In the genomic region with DNA sequence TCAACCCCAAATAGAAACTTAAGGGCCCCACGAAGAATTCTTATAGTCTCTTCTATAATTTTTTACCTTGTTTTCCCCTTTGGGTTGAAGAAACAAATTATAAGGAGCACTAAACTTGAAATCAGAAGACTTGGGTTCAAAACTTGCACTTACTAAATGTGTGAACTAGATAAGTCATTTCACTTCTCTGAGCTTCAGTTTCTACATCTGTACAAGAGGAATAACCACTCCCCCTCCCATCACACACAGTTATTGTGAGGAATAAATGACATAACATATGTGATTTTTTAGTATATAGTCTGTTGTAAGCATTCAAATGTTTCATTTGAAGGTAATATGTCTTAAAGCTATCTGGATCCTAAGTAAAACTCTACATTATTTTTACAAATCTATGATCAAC, we compare ENCODE assay signal across 24 cellular contexts.
"Had no signal": no experiment of that assay in that cellular context is flagged by ENCODE, and none has a peak within 500 bp of the region (broad histone marks: within the 10 kb centered on the region; RNA-seq: fewer than 3 reads in every experiment).

No MANE protein-coding gene starts in this region.

- ATAC-seq: K562, T-cell had no signal

- H3K27me3 Mint-ChIP-seq: activated CD4-positive, alpha-beta T cell treated with anti-CD3 and anti-CD28 coated beads, Interleukin-2, amount 10 ng/mL, durations not matched to agents 24 days and 14 days; activated naive CD8-positive, alpha-beta T cell; T-cell had no signal

- H3K4me3 Mint-ChIP-seq: activated CD4-positive, alpha-beta T cell treated with anti-CD3 and anti-CD28 coated beads, Interleukin-2, amount 10 ng/mL, durations not matched to agents 24 days and 14 days; activated naive CD8-positive, alpha-beta T cell; activated T-helper 1 cell treated with anti-CD3 and anti-CD28 coated beads, Interleukin-12 subunit alpha, Interleukin-12 subunit beta, Interleukin-2, Interleukin-4 antibody, amounts not matched to agents 30 ng/mL and 10 ng/mL and 1 ng/mL, durations not matched to agents 14 hours and 24 hours and 36 hours; T-cell had no signal

- H3K9me3 Mint-ChIP-seq: T-cell had no signal

- H3K9me3 ChIP-seq: adrenal gland had no signal

- H3K36me3 ChIP-seq: adrenal gland had no signal

- H3K27ac Mint-ChIP-seq: activated CD4-positive, alpha-beta T cell treated with anti-CD3 and anti-CD28 coated beads, Interleukin-2, amount 10 ng/mL, durations not matched to agents 24 days and 14 days; activated naive CD8-positive, alpha-beta T cell; activated T-helper 1 cell treated with anti-CD3 and anti-CD28 coated beads, Interleukin-12 subunit alpha, Interleukin-12 subunit beta, Interleukin-2, Interleukin-4 antibody, amounts not matched to agents 30 ng/mL and 10 ng/mL and 1 ng/mL, durations not matched to agents 14 hours and 24 hours and 36 hours; T-cell had no signal

- DNase-seq: activated CD4-positive, alpha-beta T cell treated with anti-CD3 and anti-CD28 coated beads, Interleukin-2, amount 10 ng/mL, durations not matched to agents 24 days and 14 days; activated CD4-positive, alpha-beta T cell treated with anti-CD3 and anti-CD28 coated beads, Interleukin-2, amount 50 U/mL, for 48 hours; activated CD4-positive, CD25-positive, alpha-beta regulatory T cell; activated CD8-positive, alpha-beta memory T cell treated with anti-CD3 and anti-CD28 coated beads, Interleukin-2, amount 50 U/mL, for 48 hours; activated effector memory CD4-positive, alpha-beta T cell treated with anti-CD3 and anti-CD28 coated beads, Interleukin-2, amount 50 U/mL, for 16 hours; adrenal gland; anterior cingulate cortex; Karpas-422; MM.1S; NCI-H1105; NCI-H1436; NCI-H1694 treated with DMSO at 0.1 percent for 48 hours; NCI-H2029 treated with DMSO at 0.1 percent for 48 hours; NCI-H345; NCI-H510A; NCI-H526 treated with DMSO at 0.1 percent for 48 hours; NCI-H82; SIG-M5; T-cell; T1000 had no signal

- H3K27ac ChIP-seq: adrenal gland, VCaP had no signal

- H3K27me3 ChIP-seq: adrenal gland had no signal

- H3K36me3 Mint-ChIP-seq: activated naive CD8-positive, alpha-beta T cell; T-cell had no signal

- H3K4me3 ChIP-seq: adrenal gland, K562 had no signal

- H3K4me1 ChIP-seq: adrenal gland had no signal
